In genomic region chr16:53741546-53741945, GRCh38 we compare ENCODE assay signal across 27 cellular contexts.
"Had no signal": no experiment of that assay in that cellular context is flagged by ENCODE, and none has a peak within 500 bp of the region (broad histone marks: within the 10 kb centered on the region; RNA-seq: fewer than 3 reads in every experiment).

No MANE protein-coding gene starts in this region.

- H3K4me3 Mint-ChIP-seq: activated CD8-positive, alpha-beta T cell treated with anti-CD3 and anti-CD28 coated beads for 36 hours; activated naive CD4-positive, alpha-beta T cell treated with anti-CD3 and anti-CD28 coated beads, Interleukin-2, amount 10 ng/mL, durations not matched to agents 7 days and 5 days; activated naive CD8-positive, alpha-beta T cell treated with anti-CD3 and anti-CD28 coated beads for 36 hours; activated T-cell treated with anti-CD3 and anti-CD28 coated beads, Interleukin-2, amount 50 U/mL, for 72 hours; T-cell had no signal

- H3K27me3 ChIP-seq: brain microvascular endothelial cell, MG63 had no signal

- DNase-seq: activated CD4-positive, alpha-beta T cell treated with anti-CD3 and anti-CD28 coated beads, Interleukin-2, amount 50 U/mL, for 1 hour; activated CD4-positive, CD25-positive, alpha-beta regulatory T cell; activated CD8-positive, alpha-beta memory T cell treated with anti-CD3 and anti-CD28 coated beads, Interleukin-2, amount 50 U/mL, for 4 hours; activated CD8-positive, alpha-beta T cell treated with anti-CD3 and anti-CD28 coated beads for 36 hours; activated gamma-delta T cell treated with Interleukin-2 at 50 U/mL for 16 hours; activated naive CD4-positive, alpha-beta T cell treated with anti-CD3 and anti-CD28 coated beads, Interleukin-2, amount 10 ng/mL, durations not matched to agents 7 days and 5 days; activated naive CD8-positive, alpha-beta T cell treated with anti-CD3 and anti-CD28 coated beads for 36 hours; activated T-cell treated with anti-CD3 and anti-CD28 coated beads, Interleukin-2, amount 50 U/mL, for 72 hours; brain microvascular endothelial cell; caudate nucleus; MG63; MV-4-11; NCI-H1092 treated with DMSO at 0.1 percent for 48 hours; NCI-H1417 treated with DMSO at 0.1 percent for 48 hours; NCI-H1694; NCI-H2029; NCI-H2107; NCI-H2171 treated with DMSO at 0.1 percent for 48 hours; NCI-H226; NCI-H510A treated with DMSO at 0.1 percent for 48 hours; RPMI8226; T-cell; T-helper 2 cell; T1000 had no signal

- H3K36me3 Mint-ChIP-seq: activated naive CD4-positive, alpha-beta T cell treated with anti-CD3 and anti-CD28 coated beads, Interleukin-2, amount 10 ng/mL, durations not matched to agents 7 days and 5 days had no signal

- H3K4me3 ChIP-seq: MG63, SK-N-MC had no signal

- ATAC-seq: activated CD8-positive, alpha-beta T cell treated with anti-CD3 and anti-CD28 coated beads for 36 hours; activated T-cell treated with anti-CD3 and anti-CD28 coated beads, Interleukin-2, amount 50 U/mL, for 72 hours; Right ventricle myocardium inferior; T-cell had no signal

- H3K27ac Mint-ChIP-seq: activated CD8-positive, alpha-beta T cell treated with anti-CD3 and anti-CD28 coated beads for 36 hours; activated naive CD4-positive, alpha-beta T cell treated with anti-CD3 and anti-CD28 coated beads, Interleukin-2, amount 10 ng/mL, durations not matched to agents 7 days and 5 days; activated naive CD8-positive, alpha-beta T cell treated with anti-CD3 and anti-CD28 coated beads for 36 hours; activated T-cell treated with anti-CD3 and anti-CD28 coated beads, Interleukin-2, amount 50 U/mL, for 72 hours; activated T-helper 2 cell treated with anti-CD3 and anti-CD28 coated beads, Interferon-gamma antibody, Interleukin-2, Interleukin-4, amounts not matched to agents 10 μg/mL and 5 μg/mL and 100 μg/mL, durations not matched to agents 14 hours and 24 hours and 36 hours; T-cell had no signal

- H3K9me3 Mint-ChIP-seq: activated CD8-positive, alpha-beta T cell treated with anti-CD3 and anti-CD28 coated beads for 36 hours; activated naive CD4-positive, alpha-beta T cell treated with anti-CD3 and anti-CD28 coated beads, Interleukin-2, amount 10 ng/mL, durations not matched to agents 7 days and 5 days; activated naive CD8-positive, alpha-beta T cell treated with anti-CD3 and anti-CD28 coated beads for 36 hours; activated T-cell treated with anti-CD3 and anti-CD28 coated beads, Interleukin-2, amount 50 U/mL, for 72 hours; activated T-helper 2 cell treated with anti-CD3 and anti-CD28 coated beads, Interferon-gamma antibody, Interleukin-2, Interleukin-4, amounts not matched to agents 10 μg/mL and 5 μg/mL and 100 μg/mL, durations not matched to agents 14 hours and 24 hours and 36 hours; T-cell had no signal

- H3K36me3 ChIP-seq: brain microvascular endothelial cell had no signal

- H3K27me3 Mint-ChIP-seq: activated CD8-positive, alpha-beta T cell treated with anti-CD3 and anti-CD28 coated beads for 36 hours; activated naive CD4-positive, alpha-beta T cell treated with anti-CD3 and anti-CD28 coated beads, Interleukin-2, amount 10 ng/mL, durations not matched to agents 7 days and 5 days; activated naive CD8-positive, alpha-beta T cell treated with anti-CD3 and anti-CD28 coated beads for 36 hours; T-cell had no signal

- H3K27ac ChIP-seq: brain microvascular endothelial cell, SK-N-MC had no signal
